ENCODE assay signal across 22 cellular contexts in the genomic region with DNA sequence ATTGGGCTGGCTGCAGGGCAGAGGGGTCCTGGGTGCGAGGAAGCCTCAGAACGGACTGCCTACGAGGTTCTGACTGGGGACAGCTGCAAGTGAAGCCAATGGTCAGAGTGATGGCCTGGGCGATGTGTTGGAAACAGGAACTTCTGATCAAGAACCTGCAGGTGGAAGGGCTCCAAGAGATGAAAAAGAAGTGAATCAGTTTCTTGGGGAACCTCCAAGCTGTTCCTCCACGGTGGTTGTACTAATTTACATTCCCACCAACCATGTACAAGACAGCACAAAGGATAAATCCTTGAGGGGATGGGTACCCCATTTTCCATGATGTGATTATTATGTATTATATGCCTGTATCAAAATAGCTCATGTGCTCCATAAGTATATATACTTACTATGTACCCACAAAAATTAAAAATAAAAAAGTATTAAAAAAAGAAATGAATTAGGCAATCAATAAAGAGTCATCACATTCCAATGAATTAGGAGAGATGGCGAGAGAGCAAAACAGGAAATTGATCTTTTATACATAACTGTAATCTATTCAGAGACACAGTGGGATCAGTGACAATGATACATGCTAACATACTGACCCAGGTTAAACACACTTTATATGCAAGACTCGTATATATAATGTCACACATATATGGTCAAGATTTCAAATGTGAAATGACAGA. TPM values are rescaled to one million over a fixed set of nuclear protein-coding genes. Genes with fewer than 3 reads are reported as not detected.
DNase-seq lines count a peak whose midpoint lies in the region; ATAC-seq and TF ChIP-seq lines count a peak whose summit lies in the region.
"Had no signal": no experiment of that assay in that cellular context is flagged by ENCODE, and none has a peak within 500 bp of the region (broad histone marks: within the 10 kb centered on the region; RNA-seq: fewer than 3 reads in every experiment).

No MANE protein-coding gene starts in this region.

- peak overlapping the region; percentile 10; the same call in 1 of the 2 replicates for H3K4ac ChIP-seq in IMR-90 (ENCODE audit: low read depth, low read length)

- H3K4me3 ChIP-seq in IMR-90 (ENCODE audit: insufficient read depth, low read depth, low read length) (no peak overlapping the region), esophagus muscularis mucosa (peak overlapping the region in 3 of 4 donors; percentile 5 to 18 (median 14))
- H3K4me3 ChIP-seq: prostate gland, spleen had no signal

- BruUV-seq in IMR-90 (replicated peaks; lab: Mats Ljungman, UMichigan), result no TSS peak

- no peak overlapping the region for H2AK9ac ChIP-seq in IMR-90 (replicated peaks; ENCODE audit: low read depth, low read length, poor library complexity)

- H3K9me3 ChIP-seq in IMR-90 (ENCODE audit: control insufficient read depth, insufficient read depth, low read length), result no peaks in the 10 kb centered on the region
- H3K9me3 ChIP-seq in esophagus muscularis mucosa, result no peaks in the 10 kb centered on the region
- H3K9me3 ChIP-seq: prostate gland, spleen had no signal

- peak; percentile 34 for ATAC-seq in IMR-90 (ENCODE audit: low read depth)
- ATAC-seq: CD8-positive, alpha-beta T cell; HepG2; natural killer cell had no signal

- in situ Hi-C loops in IMR-90 (cut with MboI; ENCODE audit: low sequenced_read_pairs), result no loop called here

- H4K5ac ChIP-seq in IMR-90 (ENCODE audit: low read depth, low read length), result no peak overlapping the region

- H3K27ac Mint-ChIP-seq in osteocyte (ENCODE audit: unreplicated experiment), result peak overlapping the region; percentile 70
- H3K27ac Mint-ChIP-seq: CD8-positive, alpha-beta T cell; natural killer cell had no signal

- 0 out of 4 replicates have a peak overlapping the region, but pooled peaks of 1 of the 2 experiments have one; percentile 32 for H4K8ac ChIP-seq in IMR-90 (ENCODE audit: low read depth in 2 of 2, low read length in 2 of 2)

- peaks cover 22% of the 10 kb centered on the region for H3K9me1 ChIP-seq in IMR-90 (ENCODE audit: insufficient read depth, low read length)

- TF ChIP-seq POLR2A in IMR-90 (IDR thresholded peaks at IDR 0.05; ENCODE audit: low read depth, low read length), result no peak
- no peak for TF ChIP-seq POLR2A in esophagus muscularis mucosa (IDR thresholded peaks at IDR 0.05; ENCODE audit: low read depth)

- dilution Hi-C loops in IMR-90 (cut with HindIII; ENCODE audit: low sequenced_read_pairs, unreplicated experiment), result no loop called here

- CTCF ChIA-PET in IMR-90 (lab: Yijun Ruan, JAX), result no interaction called here

- no peak overlapping the region for H3K14ac ChIP-seq in IMR-90 (replicated peaks; ENCODE audit: low read depth, low read length)

- H3K36me3 Mint-ChIP-seq in osteocyte (ENCODE audit: unreplicated experiment), result peaks cover 4% of the 10 kb centered on the region
- H3K36me3 Mint-ChIP-seq: CD8-positive, alpha-beta T cell; natural killer cell had no signal

- H3K56ac ChIP-seq in IMR-90 (ENCODE audit: extremely low read depth, insufficient read depth, low read length), result no peak overlapping the region

- H3K36me3 ChIP-seq in IMR-90 (ENCODE audit: control insufficient read depth, insufficient read depth, low read length), result no peaks in the 10 kb centered on the region; the same call in 1 of the 2 replicates
- H3K36me3 ChIP-seq in esophagus muscularis mucosa, result no peaks in the 10 kb centered on the region
- H3K36me3 ChIP-seq: prostate gland, spleen had no signal

- H3K18ac ChIP-seq in IMR-90 (ENCODE audit: low read depth, low read length), result no peak overlapping the region

- no peaks in the 10 kb centered on the region for H3K27me3 ChIP-seq in IMR-90 (ENCODE audit: control insufficient read depth, insufficient read depth, low read length)
- no peaks in the 10 kb centered on the region for H3K27me3 ChIP-seq in esophagus muscularis mucosa
- H3K27me3 ChIP-seq: spleen had no signal

- H3K4me3 Mint-ChIP-seq in osteocyte (ENCODE audit: unreplicated experiment), result no peak overlapping the region
- H3K4me3 Mint-ChIP-seq: CD8-positive, alpha-beta T cell; natural killer cell had no signal

- H2AK5ac ChIP-seq in IMR-90 (ENCODE audit: low read depth, low read length), result peak overlapping the region; percentile 35

- no peaks in the 10 kb centered on the region for H3K27me3 Mint-ChIP-seq in osteocyte (ENCODE audit: unreplicated experiment)

- no peak overlapping the region for H2BK120ac ChIP-seq in IMR-90 (ENCODE audit: low read depth, low read length)

- no peak for TF ChIP-seq RAD21 in IMR-90 (IDR thresholded peaks at IDR 0.05; ENCODE audit: low read length)

- no peak overlapping the region for H2AFZ ChIP-seq in IMR-90 (replicated peaks; ENCODE audit: low read length, poor library complexity)

- peak overlapping the region; percentile 73 for H2BK5ac ChIP-seq in IMR-90 (ENCODE audit: low read depth, low read length, poor library complexity, severe bottlenecking)

- no peak overlapping the region for H2BK20ac ChIP-seq in IMR-90 (ENCODE audit: low read depth, low read length)

- H3K23ac ChIP-seq in IMR-90 (ENCODE audit: low read depth, low read length), result no peak overlapping the region

- peak overlapping the region; percentile 42; the same call in 1 of the 2 replicates for H4K91ac ChIP-seq in IMR-90 (ENCODE audit: insufficient read depth, low read depth, low read length)

- H3K4me1 ChIP-seq in IMR-90 (ENCODE audit: control insufficient read depth, insufficient read depth, low read length) (peaks cover 9% of the 10 kb centered on the region), esophagus muscularis mucosa (peaks cover 26 to 74% (median 59%) of the 10 kb centered on the region in 4 donors)
- H3K4me1 ChIP-seq: prostate gland had no signal

- H3K4me1 Mint-ChIP-seq in osteocyte (ENCODE audit: unreplicated experiment), result peaks cover 83% of the 10 kb centered on the region
- H3K4me1 Mint-ChIP-seq: natural killer cell had no signal

- 94% methylated on average over 3 of the region's 7 CpGs; no CpG with 5 or more reads in 1 of the 2 experiments for WGBS in IMR-90 (ENCODE audit: extremely low coverage in 2 of 2, insufficient read length in 1 of 2), 2 experiments
- WGBS in esophagus muscularis mucosa, result 50% methylated on average over 7 of the region's 7 CpGs

- no peak for TF ChIP-seq CTCF in IMR-90 (conservative IDR thresholded peaks at IDR 0.05; ENCODE audit: low read depth, low read length)
- TF ChIP-seq CTCF in esophagus muscularis mucosa (IDR thresholded peaks at IDR 0.05), result no peak
- no peak for TF ChIP-seq CTCF in osteocyte (IDR thresholded peaks at IDR 0.05)

- no peak overlapping the region for H3K9ac ChIP-seq in IMR-90 (ENCODE audit: low read depth, low read length)

- intact Hi-C loops in IMR-90 (cut with micrococcal nuclease), result no loop called here
- intact Hi-C loops in esophagus muscularis mucosa (cut with DNase I), result loop anchor here (5.0 kb wide), 1 partner anchor 59 kb away; a partner anchor contains a TSS

- no peaks in the 10 kb centered on the region for H3K9me3 Mint-ChIP-seq in osteocyte (ENCODE audit: unreplicated experiment)
- H3K9me3 Mint-ChIP-seq: CD8-positive, alpha-beta T cell; natural killer cell had no signal

- peaks cover 47 to 64% of the 10 kb centered on the region in 2 experiments for H3K79me1 ChIP-seq in IMR-90 (ENCODE audit: low read depth in 1 of 2, low read length in 2 of 2)

- POLR2A ChIA-PET in IMR-90 (lab: Charles Lee; ENCODE audit: unreplicated experiment), result no interaction called here

- H4K20me1 ChIP-seq in IMR-90 (ENCODE audit: insufficient read depth, low read length), result peaks cover 54% of the 10 kb centered on the region

- no peak overlapping the region for H2BK15ac ChIP-seq in IMR-90 (ENCODE audit: low read depth, low read length)

- no peak for TF ChIP-seq EP300 in esophagus muscularis mucosa (IDR thresholded peaks at IDR 0.05)

- peak overlapping the region; percentile 24; the same call in 1 of the 2 replicates for H3K27ac ChIP-seq in IMR-90 (ENCODE audit: insufficient read depth, low read length)
- peak overlapping the region; percentile 56 to 78 (median 75) for H3K27ac ChIP-seq in esophagus muscularis mucosa (replicated peaks in 1 of 4)
- H3K27ac ChIP-seq: prostate gland, spleen had no signal

- H3K4me2 ChIP-seq in IMR-90 (ENCODE audit: low read depth, low read length), result no peak overlapping the region

- DNase-seq in AG08396 (ENCODE audit: low spot score) (peak; percentile 39), IMR-90 (peak; percentile 72), esophagus muscularis mucosa (ENCODE audit: extremely low spot score) (no peak), osteocyte (ENCODE audit: extremely low spot score, unreplicated experiment) (no peak), HPDE6-E6E7 (ENCODE audit: extremely low spot score) (no peak), NCI-H1930 (lab: John Stamatoyannopoulos, UW) (no peak), SK-N-DZ (ENCODE audit: low spot score) (no peak), nucleus accumbens (lab: John Stamatoyannopoulos, UW) (no peak)
- DNase-seq: activated gamma-delta T cell treated with Interleukin-2 at 50 U/mL for 16 hours; amygdala; CD8-positive, alpha-beta T cell; hippocampal formation; kidney; mesendoderm; natural killer cell; NCI-H1436; NCI-H2171 treated with DMSO at 0.1 percent for 48 hours; SHP77 treated with DMSO at 0.1 percent for 48 hours; spleen; T-helper 1 cell had no signal

TF ChIP-seq in IMR-90, 13 proteins besides CTCF, POLR2A, EP300 and RAD21:
- TF ChIP-seq MXI1 (IDR thresholded peaks at IDR 0.05; ENCODE audit: borderline replicate concordance, low read depth, low read length) (no peak), MAZ (IDR thresholded peaks at IDR 0.05; ENCODE audit: borderline replicate concordance, low read depth, low read length) (no peak), BHLHE40 (IDR thresholded peaks at IDR 0.05; ENCODE audit: low read depth, low read length) (no peak), CEBPB (IDR thresholded peaks at IDR 0.05; ENCODE audit: low read depth, low read length) (peak; percentile 63)
- TF ChIP-seq, protein P1, sequence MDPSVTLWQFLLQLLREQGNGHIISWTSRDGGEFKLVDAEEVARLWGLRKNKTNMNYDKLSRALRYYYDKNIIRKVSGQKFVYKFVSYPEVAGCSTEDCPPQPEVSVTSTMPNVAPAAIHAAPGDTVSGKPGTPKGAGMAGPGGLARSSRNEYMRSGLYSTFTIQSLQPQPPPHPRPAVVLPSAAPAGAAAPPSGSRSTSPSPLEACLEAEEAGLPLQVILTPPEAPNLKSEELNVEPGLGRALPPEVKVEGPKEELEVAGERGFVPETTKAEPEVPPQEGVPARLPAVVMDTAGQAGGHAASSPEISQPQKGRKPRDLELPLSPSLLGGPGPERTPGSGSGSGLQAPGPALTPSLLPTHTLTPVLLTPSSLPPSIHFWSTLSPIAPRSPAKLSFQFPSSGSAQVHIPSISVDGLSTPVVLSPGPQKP (IDR thresholded peaks at IDR 0.05; ENCODE audit: borderline replicate concordance, low read depth, low read length), result no peak

RNA-seq across cellular contexts. Expression of a gene that starts 58.1 kb away (rescaled TPM):
- 31.7 and 42.8 TPM in 2 replicates for total RNA-seq in IMR-90 (2012; rRNA removed)
- polyA plus RNA-seq in IMR-90 (2012; rRNA removed), result 21.5 and 21.8 TPM in 2 replicates
- 7.4 and 16.9 TPM in 2 replicates for polyA plus RNA-seq in IMR-90 (2012; cell fraction: cytosol; rRNA removed)
- polyA plus RNA-seq in IMR-90 (2012; cell fraction: nucleus; rRNA removed; ENCODE audit: low replicate concordance), result 21.6 and 26.1 TPM in 2 replicates
- total RNA-seq in esophagus muscularis mucosa, result 100 to 1,000 TPM in 1 of 4 donors, 10 to 100 TPM in 3; 48.5 to 108 (median 69.1) TPM
- total RNA-seq in osteocyte, result 140 and 142 TPM in 2 replicates
- polyA plus RNA-seq in SK-N-DZ (2014; cell fraction: cytosol; rRNA removed), result 0.41 and 0.59 TPM in 2 replicates
- polyA plus RNA-seq in SK-N-DZ (2014; cell fraction: nucleus; rRNA removed), result 0.15 and 0.37 TPM in 2 replicates
- total RNA-seq: CD8-positive, alpha-beta T cell had no signal

Comparison
In these comparisons a context has a peak if more than half of its experiments do, and no peak if none do; other contexts are left out.
1. DNase-seq: peak in AG08396 (single experiment) and IMR-90 (single experiment); none in esophagus muscularis mucosa (single experiment), osteocyte (single experiment), HPDE6-E6E7 (single experiment), NCI-H1930 (0 of 2), SK-N-DZ (single experiment) and nucleus accumbens (0 of 56).